27 cellular contexts compared by ENCODE assay signal in the genomic region with DNA sequence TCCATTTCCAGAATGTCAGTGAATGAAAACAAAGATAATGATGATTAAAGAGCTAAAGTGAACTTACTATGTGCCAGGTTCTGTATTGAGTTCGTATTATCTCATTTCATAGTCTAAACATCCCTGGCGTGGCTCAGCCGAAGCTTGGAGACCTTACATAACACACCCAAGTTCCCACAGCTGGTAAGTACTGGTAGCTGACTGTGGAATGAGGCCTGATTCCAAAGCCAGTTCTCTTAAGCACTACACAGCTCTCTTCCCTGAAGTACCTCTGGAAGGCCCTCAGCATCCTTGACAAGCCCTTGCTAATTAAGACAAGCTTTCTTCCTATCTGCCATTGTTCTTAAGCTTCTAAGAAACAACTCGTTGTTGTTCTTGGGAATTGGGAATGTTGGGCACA. TPM values are rescaled to one million over a fixed set of nuclear protein-coding genes. Genes with fewer than 3 reads are reported as not detected.
"Had no signal": no experiment of that assay in that cellular context is flagged by ENCODE, and none has a peak within 500 bp of the region (broad histone marks: within the 10 kb centered on the region; RNA-seq: fewer than 3 reads in every experiment).

No MANE protein-coding gene starts in this region.

- H3K4me1 Mint-ChIP-seq: mesothelial cell of epicardium; naive thymus-derived CD4-positive, alpha-beta T cell; stimulated activated effector memory CD8-positive, alpha-beta T cell treated with anti-CD3 and anti-CD28 coated beads, Interleukin-12 subunit alpha, Interleukin-12 subunit beta, amount 100 ng/mL, for 72 hours had no signal

- H3K9me3 Mint-ChIP-seq: immature natural killer cell; nephron; stimulated activated effector memory CD8-positive, alpha-beta T cell treated with anti-CD3 and anti-CD28 coated beads, Interleukin-12 subunit alpha, Interleukin-12 subunit beta, amount 100 ng/mL, for 72 hours had no signal

- H3K4me1 ChIP-seq: esophagus muscularis mucosa, prostate gland, right atrium auricular region, transverse colon, vagina had no signal

- H3K36me3 ChIP-seq: esophagus muscularis mucosa, heart right ventricle, prostate gland, right atrium auricular region, transverse colon, vagina had no signal

- H3K27me3 ChIP-seq: esophagus muscularis mucosa, heart right ventricle, right atrium auricular region, testis, transverse colon, vagina had no signal

- DNase-seq: dermis blood vessel endothelial cell; effector memory CD4-positive, alpha-beta T cell; foreskin melanocyte; glutamatergic neuron; heart right ventricle; hippocampal formation; immature natural killer cell; mesenchymal stem cell; mucosa of descending colon; naive thymus-derived CD4-positive, alpha-beta T cell; nucleus accumbens; stimulated activated CD4-positive, alpha-beta T cell treated with anti-CD3 and anti-CD28 coated beads, Interleukin-2, amount 100 ng/mL, for 24 hours; stimulated activated CD4-positive, alpha-beta T cell treated with anti-CD3 and anti-CD28 coated beads, Interleukin-4, amount 100 ng/mL, for 24 hours; stimulated activated naive CD8-positive, alpha-beta T cell treated with anti-CD3 and anti-CD28 coated beads, Interleukin-15, Interleukin-2, amounts not matched to agents 100 U/mL and 50 U/mL, for 24 hours; substantia nigra; testis; transverse colon had no signal

- H3K27ac ChIP-seq: coronary artery, esophagus muscularis mucosa, heart right ventricle, prostate gland, right atrium auricular region, testis, transverse colon, vagina had no signal

- ATAC-seq: heart right ventricle; mucosa of descending colon; naive thymus-derived CD4-positive, alpha-beta T cell; sciatic nerve; stimulated activated effector memory CD8-positive, alpha-beta T cell treated with anti-CD3 and anti-CD28 coated beads, Interleukin-12 subunit alpha, Interleukin-12 subunit beta, amount 100 ng/mL, for 72 hours; stimulated activated naive CD8-positive, alpha-beta T cell treated with anti-CD3 and anti-CD28 coated beads, Interleukin-15, Interleukin-2, amounts not matched to agents 100 U/mL and 50 U/mL, for 24 hours had no signal

- H3K27ac Mint-ChIP-seq: immature natural killer cell; mesothelial cell of epicardium; naive thymus-derived CD4-positive, alpha-beta T cell; nephron; stimulated activated effector memory CD8-positive, alpha-beta T cell treated with anti-CD3 and anti-CD28 coated beads, Interleukin-12 subunit alpha, Interleukin-12 subunit beta, amount 100 ng/mL, for 72 hours had no signal

- H3K4me3 Mint-ChIP-seq: immature natural killer cell; mesothelial cell of epicardium; naive thymus-derived CD4-positive, alpha-beta T cell; nephron; stimulated activated effector memory CD8-positive, alpha-beta T cell treated with anti-CD3 and anti-CD28 coated beads, Interleukin-12 subunit alpha, Interleukin-12 subunit beta, amount 100 ng/mL, for 72 hours had no signal

- H3K9me3 ChIP-seq: esophagus muscularis mucosa, mucosa of descending colon, prostate gland, right atrium auricular region, testis, transverse colon, vagina had no signal

- H3K36me3 Mint-ChIP-seq: immature natural killer cell; mesothelial cell of epicardium; naive thymus-derived CD4-positive, alpha-beta T cell; stimulated activated effector memory CD8-positive, alpha-beta T cell treated with anti-CD3 and anti-CD28 coated beads, Interleukin-12 subunit alpha, Interleukin-12 subunit beta, amount 100 ng/mL, for 72 hours had no signal

- H3K4me3 ChIP-seq: coronary artery, esophagus muscularis mucosa, heart right ventricle, mucosa of descending colon, prostate gland, right atrium auricular region, testis, transverse colon, vagina had no signal

RNA-seq across cellular contexts. Expression of a gene that starts 28.6 kb away (rescaled TPM):
- total RNA-seq: endothelial cell of umbilical vein had no signal
